ENCODE assay signal across 8 cellular contexts in genomic region chr9:137590469-137591383, GRCh38. TPM values are rescaled to one million over a fixed set of nuclear protein-coding genes. Genes with fewer than 3 reads are reported as not detected.
DNase-seq lines count a peak whose midpoint lies in the region; ATAC-seq and TF ChIP-seq lines count a peak whose summit lies in the region.

Gene ZMYND19 (minus strand): TSS chr9:137590512. CDS start chr9:137590263, 249 bp downstream.

- DNase-seq in DMS53 treated with DMSO at 0.1 percent for 48 hours (lab: John Stamatoyannopoulos, UW; ENCODE audit: unreplicated experiment) (peak; percentile 69), RKO (ENCODE audit: low spot score) (peak; percentile 95), fibroblast of lung (ENCODE audit: low read depth in 2 of 2) (peak; percentile 72 to 81), natural killer cell (peak; percentile 91)
- peak; percentile 91 to 96 for DNase-seq in activated T-cell treated with anti-CD3 and anti-CD28 coated beads, Interleukin-2, amount 50 U/mL, for 72 hours
- DNase-seq in stimulated activated naive CD4-positive, alpha-beta T cell (lab: John Stamatoyannopoulos, UW), result peak; percentile 82 to 93 (median 88)

- peak within 1 kb of the TSS; percentile 99 for H3K4me2 ChIP-seq in fibroblast of lung (ENCODE audit: extremely low read depth, insufficient read depth, low read length)

- H3K27ac ChIP-seq in KOPT-K1 (ENCODE audit: low read depth, low read length, poor library complexity, severe bottlenecking) (peak within 1 kb of the TSS; percentile 54), fibroblast of lung (ENCODE audit: insufficient read depth, low read length) (peak within 1 kb of the TSS; percentile 62)

- H3K9ac ChIP-seq in fibroblast of lung (ENCODE audit: insufficient read depth, low read length), result peak within 1 kb of the TSS; percentile 77

- ATAC-seq in GM21786 (IDR thresholded peaks at IDR 0.05; ENCODE audit: unreplicated experiment) (peak; percentile 84), natural killer cell (peak; percentile 96 to 99 (median 96))
- peak; percentile 96 to 97 for ATAC-seq in activated T-cell treated with anti-CD3 and anti-CD28 coated beads, Interleukin-2, amount 50 U/mL, for 72 hours (replicated peaks in 1 of 2)

- intact Hi-C loops in natural killer cell (cut with micrococcal nuclease), result loop anchor here (2.0 kb wide), 1 partner anchor 14 kb away; the partner anchor contains the start of gene ARRDC1

- peaks cover 2 to 6% of the 10 kb centered on the region in 2 donors for H3K36me3 Mint-ChIP-seq in activated T-cell treated with anti-CD3 and anti-CD28 coated beads, Interleukin-2, amount 50 U/mL, for 72 hours (ENCODE audit: insufficient read depth in 2 of 2)
- H3K36me3 Mint-ChIP-seq in natural killer cell, result no peaks in the 10 kb centered on the region

- H3K36me3 ChIP-seq in KOPT-K1 (ENCODE audit: insufficient read depth, low read length) (peaks cover 34% of the 10 kb centered on the region), fibroblast of lung (ENCODE audit: control insufficient read depth, insufficient read depth, low read length) (peaks cover 16% of the 10 kb centered on the region)

- H3K9me3 ChIP-seq in KOPT-K1 (ENCODE audit: insufficient read depth, low read length, poor library complexity, severe bottlenecking) (no peaks in the 10 kb centered on the region), fibroblast of lung (ENCODE audit: control insufficient read depth, insufficient read depth, low read depth, low read length) (no peaks in the 10 kb centered on the region)

- no peaks in the 10 kb centered on the region for H4K20me1 ChIP-seq in fibroblast of lung (ENCODE audit: control insufficient read depth, extremely low read depth, insufficient read depth, low read length)

- peaks cover 25% of the 10 kb centered on the region for H3K4me1 Mint-ChIP-seq in activated T-cell treated with anti-CD3 and anti-CD28 coated beads, Interleukin-2, amount 50 U/mL, for 72 hours (ENCODE audit: low read depth)
- peaks cover 6 to 14% of the 10 kb centered on the region in 2 donors for H3K4me1 Mint-ChIP-seq in natural killer cell

- peak within 1 kb of the TSS; percentile 55 to 81 (median 76) for H3K4me3 ChIP-seq in fibroblast of lung (replicated peaks in 1 of 4; ENCODE audit: control extremely low read depth in 1 of 4, insufficient read depth in 1 of 4, low read depth in 3 of 4, low read length in 4 of 4)

- H3K79me2 ChIP-seq in fibroblast of lung (ENCODE audit: control insufficient read depth, insufficient read depth, low read length), result peaks cover 18% of the 10 kb centered on the region

- H2AFZ ChIP-seq in fibroblast of lung (ENCODE audit: low read length), result peak within 1 kb of the TSS; percentile 82

- no peaks in the 10 kb centered on the region for H3K27me3 Mint-ChIP-seq in activated T-cell treated with anti-CD3 and anti-CD28 coated beads, Interleukin-2, amount 50 U/mL, for 72 hours (ENCODE audit: low read depth)
- H3K27me3 Mint-ChIP-seq in natural killer cell (ENCODE audit: low read depth in 2 of 2), result no peaks in the 10 kb centered on the region

- H3K4me3 Mint-ChIP-seq in activated T-cell treated with anti-CD3 and anti-CD28 coated beads, Interleukin-2, amount 50 U/mL, for 72 hours, result peak within 1 kb of the TSS; percentile 93 to 99
- peak within 1 kb of the TSS; percentile 94 for H3K4me3 Mint-ChIP-seq in natural killer cell

- H3K27me3 ChIP-seq in fibroblast of lung (ENCODE audit: control insufficient read depth, insufficient read depth, low read length), result no peaks in the 10 kb centered on the region

- TF ChIP-seq CTCF in fibroblast of lung (conservative IDR thresholded peaks at IDR 0.05 in 1 of 2, IDR thresholded peaks at IDR 0.05 in 1 of 2; ENCODE audit: low read depth in 1 of 2, low read length in 2 of 2), result no peak
- TF ChIP-seq CTCF in natural killer cell (IDR thresholded peaks at IDR 0.05), result no peak

- H3K9me3 Mint-ChIP-seq in activated T-cell treated with anti-CD3 and anti-CD28 coated beads, Interleukin-2, amount 50 U/mL, for 72 hours, result no peaks in the 10 kb centered on the region
- no peaks in the 10 kb centered on the region for H3K9me3 Mint-ChIP-seq in natural killer cell

- H3K27ac Mint-ChIP-seq in activated T-cell treated with anti-CD3 and anti-CD28 coated beads, Interleukin-2, amount 50 U/mL, for 72 hours, result peak within 1 kb of the TSS; percentile 75
- peak within 1 kb of the TSS; percentile 82 to 92 for H3K27ac Mint-ChIP-seq in natural killer cell

- H3K4me1 ChIP-seq in fibroblast of lung (ENCODE audit: control insufficient read depth, extremely low read depth, insufficient read depth, low read length), result peaks cover 4% of the 10 kb centered on the region

RNA-seq across cellular contexts. Expression of gene ZMYND19, which starts in this region (rescaled TPM):
- 10 to 100 TPM; 27.4 to 34.5 TPM for total RNA-seq in activated T-cell treated with anti-CD3 and anti-CD28 coated beads, Interleukin-2, amount 50 U/mL, for 72 hours
- total RNA-seq in fibroblast of lung (11.2 and 14.1 TPM in 2 replicates), natural killer cell (10 to 100 TPM in 2 of 3 donors, 1 to 10 TPM in 1; 6.5 to 18.8 (median 16.3) TPM)
- polyA plus RNA-seq in fibroblast of lung, result 12.7 and 20.4 TPM in 2 replicates
- 16.5 and 24.8 TPM in 2 replicates for polyA plus RNA-seq in fibroblast of lung (2012)
- 4.9 and 6.2 TPM in 2 replicates for polyA minus RNA-seq in fibroblast of lung (ENCODE audit: low replicate concordance)

Comparison
In these comparisons a context has a peak if more than half of its experiments do, and no peak if none do; other contexts are left out.
1. Peak in every context shown above with its lines: DNase-seq, ATAC-seq, H3K4me3 ChIP-seq and H3K27ac ChIP-seq.